18 cellular contexts compared by ENCODE assay signal in the genomic region with DNA sequence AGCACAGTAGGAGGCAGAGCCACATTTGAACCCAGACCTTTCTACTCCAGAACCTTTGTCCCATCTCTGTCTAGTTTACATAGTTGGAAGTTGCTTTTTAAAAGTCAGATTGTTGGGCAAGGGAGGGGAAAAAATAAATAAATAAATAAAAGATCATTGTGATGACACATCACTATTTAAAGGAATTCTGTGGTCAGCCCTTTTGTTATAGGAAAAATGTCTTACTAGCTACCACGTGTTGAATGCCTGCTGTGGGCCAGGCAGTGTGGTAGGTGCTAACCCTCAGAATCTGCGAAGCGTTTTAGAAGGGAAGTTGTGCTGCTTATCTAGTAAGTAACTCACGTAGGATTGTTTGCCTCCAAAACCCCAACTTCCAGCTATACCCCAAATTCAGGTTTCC.
DNase-seq lines count a peak whose midpoint lies in the region; ATAC-seq, FAIRE-seq and TF ChIP-seq lines count a peak whose summit lies in the region.
"Had no signal": no experiment of that assay in that cellular context is flagged by ENCODE, and none has a peak within 500 bp of the region (broad histone marks: within the 10 kb centered on the region; RNA-seq: fewer than 3 reads in every experiment).

No MANE protein-coding gene starts in this region.

- H3K36me3 Mint-ChIP-seq in activated naive CD4-positive, alpha-beta T cell treated with anti-CD3 and anti-CD28 coated beads, Interleukin-2, amount 50 U/mL, for 72 hours = no peaks in the 10 kb centered on the region

- peak; percentile 65 for DNase-seq in AG20443 (ENCODE audit: low spot score)
- DNase-seq in LoVo (ENCODE audit: low spot score) = peak; percentile 37
- peak; percentile 46 for DNase-seq in mammary epithelial cell
- DNase-seq in HepG2 (ENCODE audit: low spot score) = no peak
- no peak for DNase-seq in NCI-H128 (lab: John Stamatoyannopoulos, UW; ENCODE audit: unreplicated experiment)
- DNase-seq in SKM-1 (lab: John Stamatoyannopoulos, UW; ENCODE audit: unreplicated experiment) = no peak
- no peak for DNase-seq in NCI-H1105 treated with DMSO at 0.1 percent for 48 hours (lab: John Stamatoyannopoulos, UW)
- no peak for DNase-seq in activated naive CD4-positive, alpha-beta T cell treated with anti-CD3 and anti-CD28 coated beads, Interleukin-2, amount 50 U/mL, for 72 hours (ENCODE audit: low spot score in 2 of 2)
- DNase-seq: activated gamma-delta T cell; DND-41; MV-4-11; NCI-H510A; stimulated activated CD8-positive, alpha-beta memory T cell treated with anti-CD3 and anti-CD28 coated beads, Interleukin-4, amount 100 ng/mL, for 48 hours; T1000; uterus had no signal

- H3K4me3 ChIP-seq in mammary epithelial cell (replicated peaks in 1 of 3; ENCODE audit: insufficient read depth in 1 of 3, low read depth in 2 of 3, low read length in 3 of 3) (no peak overlapping the region), HepG2 (replicated peaks in 1 of 3; ENCODE audit: insufficient read depth in 1 of 3, low read depth in 2 of 3, low read length in 3 of 3) (no peak overlapping the region)
- H3K4me3 ChIP-seq: BLaER1 treated with 17β-estradiol and CSF1 and Interleukin-3, amounts not matched to agents 10 nM and 100 nM; GM23338; uterus had no signal

- H3K79me2 ChIP-seq in mammary epithelial cell (ENCODE audit: insufficient read depth, low read length) (no peaks in the 10 kb centered on the region), HepG2 (ENCODE audit: insufficient read depth, low read length) (no peaks in the 10 kb centered on the region)

- in situ Hi-C loops in mammary epithelial cell (cut with MboI; ENCODE audit: low sequenced_read_pairs in 2 of 2) (no loop called here), HepG2 (cut with HindIII; ENCODE audit: extremely low pct_ligation_motif_present, low pct_unique_long_range_greater_than_20kb) (no loop called here)

- H3K27me3 ChIP-seq in mammary epithelial cell (ENCODE audit: insufficient read depth, low read length) = no peaks in the 10 kb centered on the region
- no peaks in the 10 kb centered on the region for H3K27me3 ChIP-seq in HepG2 (ENCODE audit: control insufficient read depth in 1 of 2, insufficient read depth in 2 of 2, low read length in 2 of 2)
- H3K27me3 ChIP-seq: BLaER1 treated with 17β-estradiol and CSF1 and Interleukin-3, amounts not matched to agents 10 nM and 100 nM; uterus had no signal

- CTCF ChIA-PET in mammary epithelial cell (lab: Charles Lee; ENCODE audit: low non-redundant PET) = no interaction called here
- CTCF ChIA-PET in HepG2 (lab: Yijun Ruan, JAX; ENCODE audit: low intra/inter-chr PET ratio, low total read pairs) = no interaction called here

- peak overlapping the region; percentile 46 for H3K27ac ChIP-seq in mammary epithelial cell (ENCODE audit: insufficient read depth, low read depth, low read length)
- no peak overlapping the region for H3K27ac ChIP-seq in HepG2 (ENCODE audit: extremely low read length, insufficient read depth, low read length)
- H3K27ac ChIP-seq: BLaER1 treated with 17β-estradiol and CSF1 and Interleukin-3, amounts not matched to agents 10 nM and 100 nM; uterus had no signal

- TF ChIP-seq POLR2A in HepG2 (IDR thresholded peaks at IDR 0.05; ENCODE audit: insufficient read depth in 1 of 2, low read depth in 2 of 2, low read length in 2 of 2) = no peak

- dilution Hi-C loops in mammary epithelial cell (cut with HindIII; ENCODE audit: low sequenced_read_pairs) = no loop called here

- H3K27ac Mint-ChIP-seq in activated naive CD4-positive, alpha-beta T cell treated with anti-CD3 and anti-CD28 coated beads, Interleukin-2, amount 50 U/mL, for 72 hours = no peak overlapping the region
- H3K27ac Mint-ChIP-seq: GM23338 had no signal

- peaks cover 10% of the 10 kb centered on the region for H3K4me1 ChIP-seq in mammary epithelial cell (ENCODE audit: insufficient read depth, low read length)
- no peaks in the 10 kb centered on the region for H3K4me1 ChIP-seq in HepG2 (ENCODE audit: insufficient read depth, low read length)
- H3K4me1 ChIP-seq: BLaER1 treated with 17β-estradiol and CSF1 and Interleukin-3, amounts not matched to agents 10 nM and 100 nM; uterus had no signal

- TF ChIP-seq CTCF in mammary epithelial cell (conservative IDR thresholded peaks at IDR 0.05 in 1 of 2, IDR thresholded peaks at IDR 0.05 in 1 of 2; ENCODE audit: extremely low read depth in 1 of 2, insufficient read depth in 1 of 2, low read depth in 1 of 2, low read length in 2 of 2) = no peak
- no peak for TF ChIP-seq CTCF in HepG2 (CRISPR knock-in tag; IDR thresholded peaks at IDR 0.05)

- POLR2A ChIA-PET in HepG2 (lab: Yijun Ruan, JAX) = no interaction called here

- no TSS peak for BruUV-seq in mammary epithelial cell (replicated peaks; lab: Mats Ljungman, UMichigan)
- no TSS peak for BruUV-seq in HepG2 (replicated peaks; lab: Mats Ljungman, UMichigan)

- H3K36me3 ChIP-seq in mammary epithelial cell (ENCODE audit: insufficient read depth, low read length) (peaks cover 1% of the 10 kb centered on the region), HepG2 (replicated peaks in 1 of 2; ENCODE audit: control insufficient read depth in 1 of 2, insufficient read depth in 2 of 2, low read length in 2 of 2) (no peaks in the 10 kb centered on the region)
- H3K36me3 ChIP-seq: BLaER1 treated with 17β-estradiol and CSF1 and Interleukin-3, amounts not matched to agents 10 nM and 100 nM; uterus had no signal

- H4K20me1 ChIP-seq in mammary epithelial cell (ENCODE audit: insufficient read depth, low read length) = no peaks in the 10 kb centered on the region
- no peaks in the 10 kb centered on the region for H4K20me1 ChIP-seq in HepG2 (ENCODE audit: insufficient read depth, low read length)
- H4K20me1 ChIP-seq: BLaER1 treated with 17β-estradiol and CSF1 and Interleukin-3, amounts not matched to agents 10 nM and 100 nM had no signal

- no peak for ATAC-seq in HepG2
- no peak for ATAC-seq in activated naive CD4-positive, alpha-beta T cell treated with anti-CD3 and anti-CD28 coated beads, Interleukin-2, amount 50 U/mL, for 72 hours
- ATAC-seq: GM23338 had no signal

- H3K9me3 ChIP-seq in mammary epithelial cell (replicated peaks; ENCODE audit: insufficient read depth, low read length) (no peaks in the 10 kb centered on the region), HepG2 (ENCODE audit: low read length) (no peaks in the 10 kb centered on the region)
- H3K9me3 ChIP-seq: BLaER1 treated with 17β-estradiol and CSF1 and Interleukin-3, amounts not matched to agents 10 nM and 100 nM; uterus had no signal

- 44% methylated on average over 4 of the region's 4 CpGs for WGBS in mammary epithelial cell (ENCODE audit: low coverage, missing lambda C conversion rate)
- 41% methylated on average over 4 of the region's 4 CpGs for WGBS in HepG2 (ENCODE audit: low lambda C conversion rate)

- H2AFZ ChIP-seq in mammary epithelial cell (ENCODE audit: low read depth, low read length) (no peak overlapping the region), HepG2 (ENCODE audit: low read length) (no peak overlapping the region)
- H2AFZ ChIP-seq: GM23338 had no signal

- no peak for TF ChIP-seq EP300 in HepG2 (IDR thresholded peaks at IDR 0.05; ENCODE audit: low read depth in 2 of 2, low read length in 2 of 2)
- no peak for TF ChIP-seq EP300 in HepG2 (CRISPR knock-in tag; IDR thresholded peaks at IDR 0.05; ENCODE audit: borderline replicate concordance)

- H3K9ac ChIP-seq in mammary epithelial cell (ENCODE audit: insufficient read depth, low read length) (no peak overlapping the region), HepG2 (ENCODE audit: insufficient read depth, low read depth, low read length) (no peak overlapping the region)
- H3K9ac ChIP-seq: BLaER1 treated with 17β-estradiol and CSF1 and Interleukin-3, amounts not matched to agents 10 nM and 100 nM had no signal

- intact Hi-C loops in mammary epithelial cell (cut with micrococcal nuclease) (no loop called here), HepG2 (cut with micrococcal nuclease; ENCODE audit: unreplicated experiment) (no loop called here)

- FAIRE-seq in HepG2 (lab: Jason Lieb, UNC) = no peak

- TF ChIP-seq RAD21 in HepG2 (CRISPR knock-in tag; IDR thresholded peaks at IDR 0.05) = no peak

- H3K9me3 Mint-ChIP-seq in activated naive CD4-positive, alpha-beta T cell treated with anti-CD3 and anti-CD28 coated beads, Interleukin-2, amount 50 U/mL, for 72 hours = no peaks in the 10 kb centered on the region
- H3K9me3 Mint-ChIP-seq: central memory CD8-positive, alpha-beta T cell; GM23338 had no signal

- H3K4me2 ChIP-seq in mammary epithelial cell (ENCODE audit: insufficient read depth, low read depth, low read length) = peak overlapping the region; percentile 5
- no peak overlapping the region for H3K4me2 ChIP-seq in HepG2 (ENCODE audit: low read depth, low read length)
- H3K4me2 ChIP-seq: BLaER1 treated with 17β-estradiol and CSF1 and Interleukin-3, amounts not matched to agents 10 nM and 100 nM; GM23338 had no signal

TF ChIP-seq in HepG2, 621 proteins besides CTCF, POLR2A, EP300 and RAD21 (continues in another document):
- TF ChIP-seq MAFF (IDR thresholded peaks at IDR 0.05; ENCODE audit: low read depth, low read length) = peak; percentile 52; the same call in 1 of the 2 replicates
- TF ChIP-seq, protein P1, sequence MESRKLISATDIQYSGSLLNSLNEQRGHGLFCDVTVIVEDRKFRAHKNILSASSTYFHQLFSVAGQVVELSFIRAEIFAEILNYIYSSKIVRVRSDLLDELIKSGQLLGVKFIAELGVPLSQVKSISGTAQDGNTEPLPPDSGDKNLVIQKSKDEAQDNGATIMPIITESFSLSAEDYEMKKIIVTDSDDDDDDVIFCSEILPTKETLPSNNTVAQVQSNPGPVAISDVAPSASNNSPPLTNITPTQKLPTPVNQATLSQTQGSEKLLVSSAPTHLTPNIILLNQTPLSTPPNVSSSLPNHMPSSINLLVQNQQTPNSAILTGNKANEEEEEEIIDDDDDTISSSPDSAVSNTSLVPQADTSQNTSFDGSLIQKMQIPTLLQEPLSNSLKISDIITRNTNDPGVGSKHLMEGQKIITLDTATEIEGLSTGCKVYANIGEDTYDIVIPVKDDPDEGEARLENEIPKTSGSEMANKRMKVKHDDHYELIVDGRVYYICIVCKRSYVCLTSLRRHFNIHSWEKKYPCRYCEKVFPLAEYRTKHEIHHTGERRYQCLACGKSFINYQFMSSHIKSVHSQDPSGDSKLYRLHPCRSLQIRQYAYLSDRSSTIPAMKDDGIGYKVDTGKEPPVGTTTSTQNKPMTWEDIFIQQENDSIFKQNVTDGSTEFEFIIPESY (CRISPR knock-in tag; IDR thresholded peaks at IDR 0.05) = no peak
- TF ChIP-seq ZNF563 (CRISPR knock-in tag; IDR thresholded peaks at IDR 0.05) = no peak
- no peak for TF ChIP-seq NR2F1 (CRISPR knock-in tag; IDR thresholded peaks at IDR 0.05)
- TF ChIP-seq ZNF225 (CRISPR knock-in tag; IDR thresholded peaks at IDR 0.05) = no peak
- no peak for TF ChIP-seq FOXA1 (IDR thresholded peaks at IDR 0.05)
- TF ChIP-seq FOXA1 (CRISPR knock-in tag; IDR thresholded peaks at IDR 0.05) = no peak
- peak in 1 of 2 experiments; percentile 77; a peak in 2 of 4 replicates for TF ChIP-seq MAFK (conservative IDR thresholded peaks at IDR 0.05 in 1 of 2, IDR thresholded peaks at IDR 0.05 in 1 of 2; ENCODE audit: low read length in 2 of 2)

Comparison
In these comparisons a context has a peak if more than half of its experiments do, and no peak if none do; other contexts are left out.
1. DNase-seq: peak in AG20443 (single experiment), LoVo (single experiment) and mammary epithelial cell (single experiment); none in HepG2 (single experiment), NCI-H128 (single experiment), SKM-1 (single experiment), NCI-H1105 treated with DMSO at 0.1 percent for 48 hours (single experiment) and activated naive CD4-positive, alpha-beta T cell treated with anti-CD3 and anti-CD28 coated beads, Interleukin-2, amount 50 U/mL, for 72 hours (0 of 2).